2 cellular contexts compared by ENCODE assay signal in genomic region chr4:81375745-81376144, GRCh38.
TF ChIP-seq lines count a peak whose summit lies in the region.

No MANE protein-coding gene starts in this region.

TF ChIP-seq in IMR-90, 13 proteins besides CTCF, POLR2A, EP300 and RAD21 (continued from another document):
- TF ChIP-seq RFX5 (IDR thresholded peaks at IDR 0.05; ENCODE audit: low read depth, low read length) (no peak), RCOR1 (IDR thresholded peaks at IDR 0.05; ENCODE audit: insufficient replicate concordance, low read length) (no peak), NFE2L2 (IDR thresholded peaks at IDR 0.05; ENCODE audit: low read depth, low read length) (no peak), CHD1 (IDR thresholded peaks at IDR 0.05; ENCODE audit: low read depth, low read length) (no peak), MAFK (IDR thresholded peaks at IDR 0.05; ENCODE audit: low read depth, low read length) (no peak), ELK1 (IDR thresholded peaks at IDR 0.05; ENCODE audit: borderline replicate concordance, low read depth, low read length) (no peak), FOS (IDR thresholded peaks at IDR 0.05; ENCODE audit: low read depth, low read length) (no peak), USF2 (IDR thresholded peaks at IDR 0.05; ENCODE audit: low read depth, low read length) (no peak), MXI1 (IDR thresholded peaks at IDR 0.05; ENCODE audit: borderline replicate concordance, low read depth, low read length) (no peak)

TF ChIP-seq in WTC11, 78 proteins besides CTCF, POLR2A, EP300 and RAD21:
- TF ChIP-seq FOXP4 (CRISPR knock-in tag; IDR thresholded peaks at IDR 0.05) (no peak), USF1 (CRISPR knock-in tag; IDR thresholded peaks at IDR 0.05) (no peak), TCF7 (CRISPR knock-in tag; IDR thresholded peaks at IDR 0.05; ENCODE audit: low read depth) (no peak), ZNF317 (CRISPR knock-in tag; IDR thresholded peaks at IDR 0.05; ENCODE audit: borderline replicate concordance, low read depth) (no peak), ZBTB43 (CRISPR knock-in tag; IDR thresholded peaks at IDR 0.05) (no peak)
TF ChIP-seq in WTC11: peak in this region for 0.
